In genomic region chr10:132750936-132751335, GRCh38 we compare ENCODE assay signal across 1 cellular context.
TF ChIP-seq lines count a peak whose summit lies in the region.

No MANE protein-coding gene starts in this region.

TF ChIP-seq in H1, 55 proteins besides CTCF, POLR2A, EP300 and RAD21:
- TF ChIP-seq, protein P1, sequence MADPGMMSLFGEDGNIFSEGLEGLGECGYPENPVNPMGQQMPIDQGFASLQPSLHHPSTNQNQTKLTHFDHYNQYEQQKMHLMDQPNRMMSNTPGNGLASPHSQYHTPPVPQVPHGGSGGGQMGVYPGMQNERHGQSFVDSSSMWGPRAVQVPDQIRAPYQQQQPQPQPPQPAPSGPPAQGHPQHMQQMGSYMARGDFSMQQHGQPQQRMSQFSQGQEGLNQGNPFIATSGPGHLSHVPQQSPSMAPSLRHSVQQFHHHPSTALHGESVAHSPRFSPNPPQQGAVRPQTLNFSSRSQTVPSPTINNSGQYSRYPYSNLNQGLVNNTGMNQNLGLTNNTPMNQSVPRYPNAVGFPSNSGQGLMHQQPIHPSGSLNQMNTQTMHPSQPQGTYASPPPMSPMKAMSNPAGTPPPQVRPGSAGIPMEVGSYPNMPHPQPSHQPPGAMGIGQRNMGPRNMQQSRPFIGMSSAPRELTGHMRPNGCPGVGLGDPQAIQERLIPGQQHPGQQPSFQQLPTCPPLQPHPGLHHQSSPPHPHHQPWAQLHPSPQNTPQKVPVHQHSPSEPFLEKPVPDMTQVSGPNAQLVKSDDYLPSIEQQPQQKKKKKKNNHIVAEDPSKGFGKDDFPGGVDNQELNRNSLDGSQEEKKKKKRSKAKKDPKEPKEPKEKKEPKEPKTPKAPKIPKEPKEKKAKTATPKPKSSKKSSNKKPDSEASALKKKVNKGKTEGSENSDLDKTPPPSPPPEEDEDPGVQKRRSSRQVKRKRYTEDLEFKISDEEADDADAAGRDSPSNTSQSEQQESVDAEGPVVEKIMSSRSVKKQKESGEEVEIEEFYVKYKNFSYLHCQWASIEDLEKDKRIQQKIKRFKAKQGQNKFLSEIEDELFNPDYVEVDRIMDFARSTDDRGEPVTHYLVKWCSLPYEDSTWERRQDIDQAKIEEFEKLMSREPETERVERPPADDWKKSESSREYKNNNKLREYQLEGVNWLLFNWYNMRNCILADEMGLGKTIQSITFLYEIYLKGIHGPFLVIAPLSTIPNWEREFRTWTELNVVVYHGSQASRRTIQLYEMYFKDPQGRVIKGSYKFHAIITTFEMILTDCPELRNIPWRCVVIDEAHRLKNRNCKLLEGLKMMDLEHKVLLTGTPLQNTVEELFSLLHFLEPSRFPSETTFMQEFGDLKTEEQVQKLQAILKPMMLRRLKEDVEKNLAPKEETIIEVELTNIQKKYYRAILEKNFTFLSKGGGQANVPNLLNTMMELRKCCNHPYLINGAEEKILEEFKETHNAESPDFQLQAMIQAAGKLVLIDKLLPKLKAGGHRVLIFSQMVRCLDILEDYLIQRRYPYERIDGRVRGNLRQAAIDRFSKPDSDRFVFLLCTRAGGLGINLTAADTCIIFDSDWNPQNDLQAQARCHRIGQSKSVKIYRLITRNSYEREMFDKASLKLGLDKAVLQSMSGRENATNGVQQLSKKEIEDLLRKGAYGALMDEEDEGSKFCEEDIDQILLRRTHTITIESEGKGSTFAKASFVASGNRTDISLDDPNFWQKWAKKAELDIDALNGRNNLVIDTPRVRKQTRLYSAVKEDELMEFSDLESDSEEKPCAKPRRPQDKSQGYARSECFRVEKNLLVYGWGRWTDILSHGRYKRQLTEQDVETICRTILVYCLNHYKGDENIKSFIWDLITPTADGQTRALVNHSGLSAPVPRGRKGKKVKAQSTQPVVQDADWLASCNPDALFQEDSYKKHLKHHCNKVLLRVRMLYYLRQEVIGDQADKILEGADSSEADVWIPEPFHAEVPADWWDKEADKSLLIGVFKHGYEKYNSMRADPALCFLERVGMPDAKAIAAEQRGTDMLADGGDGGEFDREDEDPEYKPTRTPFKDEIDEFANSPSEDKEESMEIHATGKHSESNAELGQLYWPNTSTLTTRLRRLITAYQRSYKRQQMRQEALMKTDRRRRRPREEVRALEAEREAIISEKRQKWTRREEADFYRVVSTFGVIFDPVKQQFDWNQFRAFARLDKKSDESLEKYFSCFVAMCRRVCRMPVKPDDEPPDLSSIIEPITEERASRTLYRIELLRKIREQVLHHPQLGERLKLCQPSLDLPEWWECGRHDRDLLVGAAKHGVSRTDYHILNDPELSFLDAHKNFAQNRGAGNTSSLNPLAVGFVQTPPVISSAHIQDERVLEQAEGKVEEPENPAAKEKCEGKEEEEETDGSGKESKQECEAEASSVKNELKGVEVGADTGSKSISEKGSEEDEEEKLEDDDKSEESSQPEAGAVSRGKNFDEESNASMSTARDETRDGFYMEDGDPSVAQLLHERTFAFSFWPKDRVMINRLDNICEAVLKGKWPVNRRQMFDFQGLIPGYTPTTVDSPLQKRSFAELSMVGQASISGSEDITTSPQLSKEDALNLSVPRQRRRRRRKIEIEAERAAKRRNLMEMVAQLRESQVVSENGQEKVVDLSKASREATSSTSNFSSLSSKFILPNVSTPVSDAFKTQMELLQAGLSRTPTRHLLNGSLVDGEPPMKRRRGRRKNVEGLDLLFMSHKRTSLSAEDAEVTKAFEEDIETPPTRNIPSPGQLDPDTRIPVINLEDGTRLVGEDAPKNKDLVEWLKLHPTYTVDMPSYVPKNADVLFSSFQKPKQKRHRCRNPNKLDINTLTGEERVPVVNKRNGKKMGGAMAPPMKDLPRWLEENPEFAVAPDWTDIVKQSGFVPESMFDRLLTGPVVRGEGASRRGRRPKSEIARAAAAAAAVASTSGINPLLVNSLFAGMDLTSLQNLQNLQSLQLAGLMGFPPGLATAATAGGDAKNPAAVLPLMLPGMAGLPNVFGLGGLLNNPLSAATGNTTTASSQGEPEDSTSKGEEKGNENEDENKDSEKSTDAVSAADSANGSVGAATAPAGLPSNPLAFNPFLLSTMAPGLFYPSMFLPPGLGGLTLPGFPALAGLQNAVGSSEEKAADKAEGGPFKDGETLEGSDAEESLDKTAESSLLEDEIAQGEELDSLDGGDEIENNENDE (IDR thresholded peaks at IDR 0.05; ENCODE audit: insufficient replicate concordance, low read length), result no peak
- TF ChIP-seq RNF2 (IDR thresholded peaks at IDR 0.05; ENCODE audit: borderline replicate concordance, low read depth, low read length, missing control alignments, poor library complexity, severe bottlenecking) (no peak), KDM5A (IDR thresholded peaks at IDR 0.05; ENCODE audit: low read length) (no peak), SRF (IDR thresholded peaks at IDR 0.05; ENCODE audit: low read depth, low read length) (no peak), PHF8 (conservative IDR thresholded peaks at IDR 0.05; ENCODE audit: low read depth, low read length) (no peak), JUN (IDR thresholded peaks at IDR 0.05; ENCODE audit: low read depth, low read length) (no peak)
